ENCODE assay signal across 19 cellular contexts in genomic region chr20:6845141-6845540, GRCh38.
DNase-seq lines count a peak whose midpoint lies in the region; ATAC-seq, FAIRE-seq and TF ChIP-seq lines count a peak whose summit lies in the region.
"Had no signal": no experiment of that assay in that cellular context is flagged by ENCODE, and none has a peak within 500 bp of the region (broad histone marks: within the 10 kb centered on the region; RNA-seq: fewer than 3 reads in every experiment).

No MANE protein-coding gene starts in this region.

- TF ChIP-seq RAD21 in GM12878 (IDR thresholded peaks at IDR 0.05; ENCODE audit: insufficient read depth, low read depth, low read length) = no peak

- no peak for TF ChIP-seq POLR2A in GM12878 (IDR thresholded peaks at IDR 0.05; ENCODE audit: low read depth, low read length)

- DNase-seq in HuH-7 (ENCODE audit: low spot score) (peak; percentile 68), GM12878 (ENCODE audit: low read depth, low spot score) (no peak), kidney (no peak), progenitor cell of endocrine pancreas (ENCODE audit: low spot score, unreplicated experiment) (no peak), medulla oblongata (ENCODE audit: extremely low spot score) (no peak), NCI-H748 (lab: John Stamatoyannopoulos, UW; ENCODE audit: unreplicated experiment) (no peak), NCI-H226 (no peak)
- DNase-seq: C1 segment of cervical spinal cord; CD4-positive, alpha-beta memory T cell; COR-L47; DMS79; EL; GF-D8; HFFc6 had no signal

- RAD21 ChIA-PET in GM12878 (lab: Charles Lee; ENCODE audit: unreplicated experiment) = interaction anchor here (1.0 to 4.3 kb wide), 11 partner anchors 9 to 94 kb away, joined by 3 to 28 read pairs (median 4); no protein-coding TSS in a partner anchor

- no peak for TF ChIP-seq CTCF in GM12878 (IDR thresholded peaks at IDR 0.05 in 2 of 3, conservative IDR thresholded peaks at IDR 0.05 in 1 of 3; ENCODE audit: control insufficient read depth in 2 of 3, extremely low read depth in 1 of 3, insufficient read depth in 1 of 3, low read depth in 3 of 3, low read length in 3 of 3)
- no peak for TF ChIP-seq CTCF in kidney (IDR thresholded peaks at IDR 0.05; ENCODE audit: borderline replicate concordance, extremely low read depth, insufficient read depth)
- TF ChIP-seq CTCF in progenitor cell of endocrine pancreas (IDR thresholded peaks at IDR 0.05; ENCODE audit: unreplicated experiment) = no peak

- H2AFZ ChIP-seq in GM12878 (ENCODE audit: control insufficient read depth, low read depth, low read length) = no peak overlapping the region
- H2AFZ ChIP-seq: GM23338 had no signal

- peak; percentile 42 for ATAC-seq in GM12878
- no peak for ATAC-seq in GM19397 (IDR thresholded peaks at IDR 0.05; ENCODE audit: unreplicated experiment)
- ATAC-seq: GM23338 had no signal

- H3K9ac ChIP-seq in GM12878 (ENCODE audit: control insufficient read depth, insufficient read depth, low read length) = no peak overlapping the region
- no peak overlapping the region for H3K9ac ChIP-seq in kidney (ENCODE audit: low read length in 2 of 2)

- no peak overlapping the region for H3K4me2 ChIP-seq in GM12878 (ENCODE audit: control insufficient read depth, insufficient read depth)
- H3K4me2 ChIP-seq: GM23338 had no signal

- no peaks in the 10 kb centered on the region for H3K27me3 ChIP-seq in GM12878 (replicated peaks in 1 of 2; ENCODE audit: control insufficient read depth in 2 of 2, insufficient read depth in 2 of 2, low read length in 1 of 2)

- BruUV-seq in GM12878 (replicated peaks; lab: Mats Ljungman, UMichigan) = no TSS peak

- SMC1A ChIA-PET in GM12878 (lab: Charles Lee; ENCODE audit: uncharacterized antibody, unreplicated experiment) = interaction anchor here (0.6 to 14.3 kb wide), 19 partner anchors 8 to 440 kb away, joined by 3 to 270 read pairs (median 5); no protein-coding TSS in a partner anchor

- H3K9me3 Mint-ChIP-seq in progenitor cell of endocrine pancreas (ENCODE audit: low read depth) = no peaks in the 10 kb centered on the region
- H3K9me3 Mint-ChIP-seq: GM23338 had no signal

- H3K27ac ChIP-seq in GM12878 (ENCODE audit: control insufficient read depth, insufficient read depth) (no peak overlapping the region), kidney (ENCODE audit: low read depth in 2 of 2, low read length in 2 of 2) (no peak overlapping the region)

- H3K9me3 ChIP-seq in GM12878 (replicated peaks; ENCODE audit: control insufficient read depth, insufficient read depth, low read length) (no peaks in the 10 kb centered on the region), kidney (ENCODE audit: control insufficient read depth in 1 of 2, low read length in 2 of 2) (no peaks in the 10 kb centered on the region)
- H3K9me3 ChIP-seq: HAP-1 had no signal

- no peaks in the 10 kb centered on the region for H3K36me3 Mint-ChIP-seq in progenitor cell of endocrine pancreas (ENCODE audit: insufficient read depth)
- H3K36me3 Mint-ChIP-seq: CD4-positive, alpha-beta memory T cell had no signal

- in situ Hi-C loops in GM12878 (cut with MboI) = no loop called here

- peaks cover 6% of the 10 kb centered on the region for H3K4me1 Mint-ChIP-seq in progenitor cell of endocrine pancreas (ENCODE audit: low read depth)
- H3K4me1 Mint-ChIP-seq: CD4-positive, alpha-beta memory T cell had no signal

- no peak for TF ChIP-seq EP300 in GM12878 (IDR thresholded peaks at IDR 0.05; ENCODE audit: borderline replicate concordance in 1 of 2, control insufficient read depth in 1 of 2, low read depth in 2 of 2, low read length in 2 of 2)

- peaks cover 10% of the 10 kb centered on the region for H3K27me3 Mint-ChIP-seq in progenitor cell of endocrine pancreas
- H3K27me3 Mint-ChIP-seq: CD4-positive, alpha-beta memory T cell had no signal

- H3K79me2 ChIP-seq in GM12878 (ENCODE audit: control insufficient read depth, insufficient read depth, low read length) = no peaks in the 10 kb centered on the region

- CTCF ChIA-PET in GM12878 (lab: Yijun Ruan, JAX) = interaction anchor here (1.0 to 2.1 kb wide), 10 partner anchors 9 to 250 kb away, joined by 3 to 12 read pairs (median 4); no protein-coding TSS in a partner anchor

- H3K4me1 ChIP-seq in GM12878 (ENCODE audit: control insufficient read depth, insufficient read depth, low read length) (no peaks in the 10 kb centered on the region), kidney (ENCODE audit: control insufficient read depth in 1 of 2, insufficient read depth in 1 of 2, low read depth in 1 of 2, low read length in 2 of 2) (no peaks in the 10 kb centered on the region)
- H3K4me1 ChIP-seq: HAP-1 had no signal

- no peak overlapping the region for H3K4me3 ChIP-seq in GM12878
- H3K4me3 ChIP-seq in kidney (ENCODE audit: low read length in 2 of 2) = no peak overlapping the region
- H3K4me3 ChIP-seq: GM23338, HAP-1 had no signal

- intact Hi-C loops in GM12878 (cut with micrococcal nuclease; ENCODE audit: unreplicated experiment) (no loop called here), kidney (cut with DNase I) (no loop called here)

- H4K20me1 ChIP-seq in GM12878 (ENCODE audit: control insufficient read depth, insufficient read depth) = no peaks in the 10 kb centered on the region

- H3K36me3 ChIP-seq in GM12878 (ENCODE audit: control insufficient read depth in 2 of 2, insufficient read depth in 2 of 2, low read length in 1 of 2) (no peaks in the 10 kb centered on the region), kidney (ENCODE audit: control insufficient read depth in 1 of 2, insufficient read depth in 2 of 2, low read length in 2 of 2) (no peaks in the 10 kb centered on the region)
- H3K36me3 ChIP-seq: HAP-1 had no signal

- POLR2A ChIA-PET in GM12878 (lab: Charles Lee) = interaction anchor here (0.6 to 12.0 kb wide), 11 partner anchors 9 to 79 kb away, joined by 3 to 100 read pairs (median 4); no protein-coding TSS in a partner anchor

- H3K4me3 Mint-ChIP-seq in progenitor cell of endocrine pancreas (ENCODE audit: low read depth) = no peak overlapping the region
- H3K4me3 Mint-ChIP-seq: CD4-positive, alpha-beta memory T cell; GM23338; HFFc6 had no signal

- FAIRE-seq in GM12878 (lab: Jason Lieb, UNC) (no peak), kidney (lab: Jason Lieb, UNC) (peak; percentile 32)
- FAIRE-seq: GM12892, H54 had no signal

- H3K27ac Mint-ChIP-seq in progenitor cell of endocrine pancreas = peak overlapping the region; percentile 19
- H3K27ac Mint-ChIP-seq: CD4-positive, alpha-beta memory T cell; GM23338; HFFc6 had no signal

TF ChIP-seq in GM12878, 131 proteins besides CTCF, POLR2A, EP300 and RAD21:
- TF ChIP-seq TARDBP (IDR thresholded peaks at IDR 0.05; ENCODE audit: borderline replicate concordance) (no peak), YBX1 (IDR thresholded peaks at IDR 0.05) (no peak), CREM (IDR thresholded peaks at IDR 0.05; ENCODE audit: low read depth) (no peak), NFYA (IDR thresholded peaks at IDR 0.05; ENCODE audit: borderline replicate concordance, low read depth, low read length) (no peak), MTA2 (IDR thresholded peaks at IDR 0.05; ENCODE audit: low read depth) (0 out of 2 replicates have a peak, but pooled peaks have one; percentile 20), NR2F1 (conservative IDR thresholded peaks at IDR 0.05) (peak; percentile 48), BHLHE40 (IDR thresholded peaks at IDR 0.05; ENCODE audit: borderline replicate concordance in 1 of 2, low read depth in 2 of 2, low read length in 1 of 2) (0 out of 4 replicates have a peak, but pooled peaks of 1 of the 2 experiments have one; percentile 13)
